Comparison of ENCODE assay signal across 29 cellular contexts in the genomic region with DNA sequence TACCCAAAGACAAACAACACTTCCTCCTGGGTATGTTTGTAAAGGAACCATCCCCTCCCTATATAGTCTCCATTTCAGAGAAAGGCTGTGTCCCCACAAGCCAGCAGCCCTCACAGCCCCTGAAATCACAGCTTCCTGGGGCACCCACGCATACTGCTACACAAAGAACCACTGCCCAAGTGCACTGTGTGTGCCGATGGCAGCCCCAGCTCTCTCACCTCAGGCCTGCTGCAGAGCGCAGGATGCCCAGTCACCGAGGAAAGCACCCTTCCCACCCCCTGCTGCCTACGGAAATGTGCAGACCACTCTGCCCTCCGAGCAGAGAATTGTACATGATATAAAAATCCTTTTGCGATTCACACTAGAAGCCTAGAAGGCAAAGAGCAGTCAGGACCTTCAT. TPM values are rescaled to one million over a fixed set of nuclear protein-coding genes. Genes with fewer than 3 reads are reported as not detected.
"Had no signal": no experiment of that assay in that cellular context is flagged by ENCODE, and none has a peak within 500 bp of the region (broad histone marks: within the 10 kb centered on the region; RNA-seq: fewer than 3 reads in every experiment).

No MANE protein-coding gene starts in this region.

- H3K9ac ChIP-seq: neural progenitor cell had no signal

- ATAC-seq: left cardiac atrium; left lobe of liver; lower lobe of right lung; naive thymus-derived CD8-positive, alpha-beta T cell; right lobe of liver; stimulated activated naive B cell treated with anti-CD40 and anti-IgM and Interleukin-4, amounts not matched to agents 10 μg/mL and 1 μg/mL and 100 μg/mL, for 72 hours; stimulated activated naive CD8-positive, alpha-beta T cell treated with anti-CD3 and anti-CD28 coated beads, Interleukin-15, Interleukin-2, amounts not matched to agents 100 U/mL and 50 U/mL, for 24 hours had no signal

- H3K4me1 ChIP-seq: lower lobe of right lung, neural progenitor cell, right atrium auricular region, right lobe of liver, stomach, testis, thyroid gland, transverse colon, upper lobe of left lung, vagina had no signal

- H3K27ac Mint-ChIP-seq: naive thymus-derived CD8-positive, alpha-beta T cell; nephron; neural progenitor cell; progenitor cell of endocrine pancreas; stimulated activated naive B cell treated with anti-CD40 and anti-IgM and Interleukin-4, amounts not matched to agents 10 μg/mL and 1 μg/mL and 100 μg/mL, for 72 hours had no signal

- H3K36me3 Mint-ChIP-seq: naive thymus-derived CD8-positive, alpha-beta T cell; neural progenitor cell; stimulated activated naive B cell treated with anti-CD40 and anti-IgM and Interleukin-4, amounts not matched to agents 10 μg/mL and 1 μg/mL and 100 μg/mL, for 72 hours had no signal

- H3K4me3 ChIP-seq: lower lobe of right lung, neural progenitor cell, ovary, right atrium auricular region, right lobe of liver, smooth muscle cell, stomach, testis, thyroid gland, transverse colon, upper lobe of left lung, vagina had no signal

- H3K27ac ChIP-seq: lower lobe of right lung, neural progenitor cell, ovary, right atrium auricular region, right lobe of liver, stomach, testis, thyroid gland, transverse colon, upper lobe of left lung, vagina had no signal

- H2AFZ ChIP-seq: neural progenitor cell had no signal

- FAIRE-seq: keratinocyte had no signal

- H3K4me3 Mint-ChIP-seq: naive thymus-derived CD8-positive, alpha-beta T cell; nephron; neural progenitor cell; stimulated activated naive B cell treated with anti-CD40 and anti-IgM and Interleukin-4, amounts not matched to agents 10 μg/mL and 1 μg/mL and 100 μg/mL, for 72 hours had no signal

- H3K9me3 ChIP-seq: lower lobe of right lung, ovary, right atrium auricular region, right lobe of liver, stomach, testis, thyroid gland, transverse colon, upper lobe of left lung, vagina had no signal

- H3K9me3 Mint-ChIP-seq: nephron; neural progenitor cell; stimulated activated naive B cell treated with anti-CD40 and anti-IgM and Interleukin-4, amounts not matched to agents 10 μg/mL and 1 μg/mL and 100 μg/mL, for 72 hours had no signal

- H3K27me3 ChIP-seq: neural progenitor cell, ovary, right atrium auricular region, right lobe of liver, stomach, testis, thyroid gland, transverse colon, upper lobe of left lung, vagina had no signal

- H3K4me1 Mint-ChIP-seq: naive thymus-derived CD8-positive, alpha-beta T cell; nephron; neural progenitor cell; stimulated activated naive B cell treated with anti-CD40 and anti-IgM and Interleukin-4, amounts not matched to agents 10 μg/mL and 1 μg/mL and 100 μg/mL, for 72 hours had no signal

- H3K4me2 ChIP-seq: neural progenitor cell, smooth muscle cell had no signal

- H3K36me3 ChIP-seq: lower lobe of right lung, neural progenitor cell, ovary, right atrium auricular region, right lobe of liver, stomach, thyroid gland, transverse colon, upper lobe of left lung, vagina had no signal

- H3K27me3 Mint-ChIP-seq: progenitor cell of endocrine pancreas; stimulated activated naive B cell treated with anti-CD40 and anti-IgM and Interleukin-4, amounts not matched to agents 10 μg/mL and 1 μg/mL and 100 μg/mL, for 72 hours had no signal

- DNase-seq: kidney glomerular epithelial cell; left cardiac atrium; lower lobe of right lung; mammary epithelial cell; mesenchymal stem cell; naive thymus-derived CD8-positive, alpha-beta T cell; ovary; right lobe of liver; stimulated activated CD4-positive, alpha-beta T cell treated with anti-CD3 and anti-CD28 coated beads, Interleukin-1b, Interleukin-23, amount 100 ng/mL, for 48 hours; stimulated activated CD4-positive, alpha-beta T cell treated with anti-CD3 and anti-CD28 coated beads, Interleukin-2, amount 100 ng/mL, for 48 hours; stimulated activated CD4-positive, alpha-beta T cell treated with anti-CD3 and anti-CD28 coated beads, Interleukin-4, amount 100 ng/mL, for 4 hours; stimulated activated CD8-positive, alpha-beta memory T cell treated with anti-CD3 and anti-CD28 coated beads, Interleukin-4, amount 100 ng/mL, for 48 hours; stimulated activated naive B cell treated with anti-CD40 and anti-IgM and Interleukin-4, amounts not matched to agents 10 μg/mL and 1 μg/mL and 100 μg/mL, for 72 hours; stimulated activated naive CD8-positive, alpha-beta T cell treated with anti-CD3 and anti-CD28 coated beads, Interleukin-15, Interleukin-2, amounts not matched to agents 100 U/mL and 50 U/mL, for 24 hours; stomach; testis; thyroid gland; transverse colon had no signal

RNA-seq across cellular contexts. Expression of a gene that starts 39.4 kb away (rescaled TPM):
- total RNA-seq: left lobe of liver; lower lobe of right lung; mammary epithelial cell; naive thymus-derived CD8-positive, alpha-beta T cell; omental fat pad; right lobe of liver; vagina had no signal
- polyA plus RNA-seq: keratinocyte; liver; mammary epithelial cell; naive thymus-derived CD8-positive, alpha-beta T cell; smooth muscle cell had no signal

RNA-seq across cellular contexts. Expression of a gene that starts 43.7 kb away (rescaled TPM):
- total RNA-seq: left lobe of liver; naive thymus-derived CD8-positive, alpha-beta T cell had no signal
- polyA plus RNA-seq: naive thymus-derived CD8-positive, alpha-beta T cell; smooth muscle cell had no signal
